In the genomic region with DNA sequence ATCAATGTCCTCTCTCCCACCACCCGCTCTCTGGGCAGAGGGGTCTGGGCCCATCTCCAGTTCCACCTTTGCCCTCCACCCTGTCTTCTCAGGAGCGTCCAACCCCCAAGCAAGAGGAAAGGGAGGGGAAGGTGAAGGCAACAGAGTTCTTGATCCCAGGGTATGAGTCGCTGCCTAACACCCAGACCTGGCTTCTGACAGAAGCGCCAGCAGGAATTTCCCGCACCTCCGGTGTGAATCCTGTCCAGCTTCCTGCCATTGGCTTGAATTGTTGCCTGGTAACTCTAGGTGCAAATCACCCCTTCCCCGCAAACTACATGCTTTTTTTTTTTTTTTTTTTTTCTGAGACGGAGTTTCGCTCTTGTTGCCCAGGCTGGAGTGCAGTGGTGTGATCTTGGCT, we compare ENCODE assay signal across 17 cellular contexts.
A peak's percentile ranks its signal among the peaks of the same experiment; 100 is the strongest.
DNase-seq lines count a peak whose midpoint lies in the region; ATAC-seq and TF ChIP-seq lines count a peak whose summit lies in the region.
"Had no signal": no experiment of that assay in that cellular context is flagged by ENCODE, and none has a peak within 500 bp of the region (broad histone marks: within the 10 kb centered on the region; RNA-seq: fewer than 3 reads in every experiment).

No MANE protein-coding gene starts in this region.

- H3K36me3 Mint-ChIP-seq in natural killer cell treated with Interleukin-12 subunit alpha and Interleukin-12 subunit beta and Interleukin-15 and Interleukin-18, amount 100 ng/mL, for 72 hours = no peaks in the 10 kb centered on the region
- H3K36me3 Mint-ChIP-seq in natural killer cell = no peaks in the 10 kb centered on the region
- no peaks in the 10 kb centered on the region for H3K36me3 Mint-ChIP-seq in WTC11
- H3K36me3 Mint-ChIP-seq: activated naive CD8-positive, alpha-beta T cell; CD8-positive, alpha-beta T cell had no signal

- CTCF ChIA-PET in WTC11 (lab: Charles Lee) = interaction anchor here (0.7 to 1.5 kb wide), 2 partner anchors 88 to 198 kb away, joined by 3 to 4 read pairs; no protein-coding TSS in a partner anchor

- H3K27me3 Mint-ChIP-seq in natural killer cell treated with Interleukin-12 subunit alpha and Interleukin-12 subunit beta and Interleukin-15 and Interleukin-18, amount 100 ng/mL, for 72 hours = peaks cover 32 to 42% of the 10 kb centered on the region in 2 donors
- H3K27me3 Mint-ChIP-seq in natural killer cell (ENCODE audit: low read depth in 2 of 2) (peaks cover 32 to 38% of the 10 kb centered on the region in 2 donors), WTC11 (ENCODE audit: low read depth) (peaks cover 51% of the 10 kb centered on the region)
- H3K27me3 Mint-ChIP-seq: activated naive CD8-positive, alpha-beta T cell had no signal

- H3K4me3 Mint-ChIP-seq in natural killer cell treated with Interleukin-12 subunit alpha and Interleukin-12 subunit beta and Interleukin-15 and Interleukin-18, amount 100 ng/mL, for 72 hours = no peak overlapping the region
- no peak overlapping the region for H3K4me3 Mint-ChIP-seq in natural killer cell
- no peak overlapping the region for H3K4me3 Mint-ChIP-seq in WTC11
- H3K4me3 Mint-ChIP-seq: activated naive CD8-positive, alpha-beta T cell; CD8-positive, alpha-beta T cell; stimulated activated effector memory CD8-positive, alpha-beta T cell treated with anti-CD3 and anti-CD28 coated beads, Interleukin-12 subunit alpha, Interleukin-12 subunit beta, amount 100 ng/mL, for 72 hours had no signal

- no peak for TF ChIP-seq CTCF in natural killer cell (IDR thresholded peaks at IDR 0.05)
- no peak for TF ChIP-seq CTCF in WTC11 (IDR thresholded peaks at IDR 0.05)

- peak; percentile 6 for DNase-seq in natural killer cell treated with Interleukin-12 subunit alpha and Interleukin-12 subunit beta and Interleukin-15 and Interleukin-18, amount 100 ng/mL, for 72 hours (ENCODE audit: low spot score)
- no peak for DNase-seq in natural killer cell
- peak; percentile 48 for DNase-seq in glomerular visceral epithelial cell (ENCODE audit: extremely low spot score)
- peak; percentile 69 for DNase-seq in posterior vena cava (ENCODE audit: low spot score)
- DNase-seq in WTC11 (ENCODE audit: low spot score) = no peak
- no peak for DNase-seq in ACHN
- DNase-seq in epidermal melanocyte (ENCODE audit: insufficient read length, low spot score) = no peak
- DNase-seq in NCI-H774 (lab: John Stamatoyannopoulos, UW) = no peak
- DNase-seq: activated CD4-positive, alpha-beta T cell treated with anti-CD3 and anti-CD28 coated beads, Interleukin-2, amount 50 U/mL, for 4 hours; CD8-positive, alpha-beta T cell; DND-41; NCI-H1092 treated with DMSO at 0.1 percent for 48 hours; NCI-H2107; NCI-H69 had no signal

- H3K9me3 Mint-ChIP-seq in natural killer cell treated with Interleukin-12 subunit alpha and Interleukin-12 subunit beta and Interleukin-15 and Interleukin-18, amount 100 ng/mL, for 72 hours = no peaks in the 10 kb centered on the region
- no peaks in the 10 kb centered on the region for H3K9me3 Mint-ChIP-seq in natural killer cell
- peaks cover 8% of the 10 kb centered on the region for H3K9me3 Mint-ChIP-seq in WTC11
- H3K9me3 Mint-ChIP-seq: CD8-positive, alpha-beta T cell; stimulated activated effector memory CD8-positive, alpha-beta T cell treated with anti-CD3 and anti-CD28 coated beads, Interleukin-12 subunit alpha, Interleukin-12 subunit beta, amount 100 ng/mL, for 72 hours had no signal

- intact Hi-C loops in natural killer cell (cut with micrococcal nuclease) = no loop called here
- intact Hi-C loops in posterior vena cava (cut with DNase I) = no loop called here

- in situ Hi-C loops in ACHN (cut with HindIII; ENCODE audit: low pct_ligation_motif_present, low pct_unique_long_range_greater_than_20kb, low sequenced_read_pairs) = no loop called here

- POLR2A ChIA-PET in WTC11 (lab: Charles Lee) = no interaction called here

- H3K27ac Mint-ChIP-seq in natural killer cell treated with Interleukin-12 subunit alpha and Interleukin-12 subunit beta and Interleukin-15 and Interleukin-18, amount 100 ng/mL, for 72 hours = peak overlapping the region in 1 of 2 donors; percentile 21
- H3K27ac Mint-ChIP-seq in natural killer cell (no peak overlapping the region), WTC11 (no peak overlapping the region)
- H3K27ac Mint-ChIP-seq: CD8-positive, alpha-beta T cell; stimulated activated effector memory CD8-positive, alpha-beta T cell treated with anti-CD3 and anti-CD28 coated beads, Interleukin-12 subunit alpha, Interleukin-12 subunit beta, amount 100 ng/mL, for 72 hours had no signal

- ATAC-seq in natural killer cell treated with Interleukin-12 subunit alpha and Interleukin-12 subunit beta and Interleukin-15 and Interleukin-18, amount 100 ng/mL, for 72 hours = no peak
- ATAC-seq in natural killer cell (no peak), WTC11 (no peak)
- ATAC-seq: CD8-positive, alpha-beta T cell; SK-N-SH treated with all-trans-retinoic acid at 6 μM for 48 hours; stimulated activated effector memory CD8-positive, alpha-beta T cell treated with anti-CD3 and anti-CD28 coated beads, Interleukin-12 subunit alpha, Interleukin-12 subunit beta, amount 100 ng/mL, for 72 hours had no signal

- H3K4me1 Mint-ChIP-seq in natural killer cell treated with Interleukin-12 subunit alpha and Interleukin-12 subunit beta and Interleukin-15 and Interleukin-18, amount 100 ng/mL, for 72 hours (ENCODE audit: low read depth in 2 of 2) = peaks cover 12 to 20% of the 10 kb centered on the region in 2 donors
- peaks cover 11 to 18% of the 10 kb centered on the region in 2 donors for H3K4me1 Mint-ChIP-seq in natural killer cell
- H3K4me1 Mint-ChIP-seq in WTC11 = peaks cover 34% of the 10 kb centered on the region

TF ChIP-seq in WTC11, 78 proteins besides CTCF, POLR2A, EP300 and RAD21 (continues in another document):
- no peak for TF ChIP-seq TCF7 (CRISPR knock-in tag; IDR thresholded peaks at IDR 0.05; ENCODE audit: low read depth)
- TF ChIP-seq FOXP1 (CRISPR knock-in tag; IDR thresholded peaks at IDR 0.05; ENCODE audit: borderline replicate concordance) = no peak
- TF ChIP-seq, protein P1, sequence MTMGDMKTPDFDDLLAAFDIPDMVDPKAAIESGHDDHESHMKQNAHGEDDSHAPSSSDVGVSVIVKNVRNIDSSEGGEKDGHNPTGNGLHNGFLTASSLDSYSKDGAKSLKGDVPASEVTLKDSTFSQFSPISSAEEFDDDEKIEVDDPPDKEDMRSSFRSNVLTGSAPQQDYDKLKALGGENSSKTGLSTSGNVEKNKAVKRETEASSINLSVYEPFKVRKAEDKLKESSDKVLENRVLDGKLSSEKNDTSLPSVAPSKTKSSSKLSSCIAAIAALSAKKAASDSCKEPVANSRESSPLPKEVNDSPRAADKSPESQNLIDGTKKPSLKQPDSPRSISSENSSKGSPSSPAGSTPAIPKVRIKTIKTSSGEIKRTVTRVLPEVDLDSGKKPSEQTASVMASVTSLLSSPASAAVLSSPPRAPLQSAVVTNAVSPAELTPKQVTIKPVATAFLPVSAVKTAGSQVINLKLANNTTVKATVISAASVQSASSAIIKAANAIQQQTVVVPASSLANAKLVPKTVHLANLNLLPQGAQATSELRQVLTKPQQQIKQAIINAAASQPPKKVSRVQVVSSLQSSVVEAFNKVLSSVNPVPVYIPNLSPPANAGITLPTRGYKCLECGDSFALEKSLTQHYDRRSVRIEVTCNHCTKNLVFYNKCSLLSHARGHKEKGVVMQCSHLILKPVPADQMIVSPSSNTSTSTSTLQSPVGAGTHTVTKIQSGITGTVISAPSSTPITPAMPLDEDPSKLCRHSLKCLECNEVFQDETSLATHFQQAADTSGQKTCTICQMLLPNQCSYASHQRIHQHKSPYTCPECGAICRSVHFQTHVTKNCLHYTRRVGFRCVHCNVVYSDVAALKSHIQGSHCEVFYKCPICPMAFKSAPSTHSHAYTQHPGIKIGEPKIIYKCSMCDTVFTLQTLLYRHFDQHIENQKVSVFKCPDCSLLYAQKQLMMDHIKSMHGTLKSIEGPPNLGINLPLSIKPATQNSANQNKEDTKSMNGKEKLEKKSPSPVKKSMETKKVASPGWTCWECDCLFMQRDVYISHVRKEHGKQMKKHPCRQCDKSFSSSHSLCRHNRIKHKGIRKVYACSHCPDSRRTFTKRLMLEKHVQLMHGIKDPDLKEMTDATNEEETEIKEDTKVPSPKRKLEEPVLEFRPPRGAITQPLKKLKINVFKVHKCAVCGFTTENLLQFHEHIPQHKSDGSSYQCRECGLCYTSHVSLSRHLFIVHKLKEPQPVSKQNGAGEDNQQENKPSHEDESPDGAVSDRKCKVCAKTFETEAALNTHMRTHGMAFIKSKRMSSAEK (CRISPR knock-in tag; IDR thresholded peaks at IDR 0.05; ENCODE audit: borderline replicate concordance) = no peak
- no peak for TF ChIP-seq NR2C2 (CRISPR knock-in tag; IDR thresholded peaks at IDR 0.05)
- TF ChIP-seq, protein P2, sequence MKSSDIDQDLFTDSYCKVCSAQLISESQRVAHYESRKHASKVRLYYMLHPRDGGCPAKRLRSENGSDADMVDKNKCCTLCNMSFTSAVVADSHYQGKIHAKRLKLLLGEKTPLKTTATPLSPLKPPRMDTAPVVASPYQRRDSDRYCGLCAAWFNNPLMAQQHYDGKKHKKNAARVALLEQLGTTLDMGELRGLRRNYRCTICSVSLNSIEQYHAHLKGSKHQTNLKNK (CRISPR knock-in tag; IDR thresholded peaks at IDR 0.05) = no peak
- TF ChIP-seq NFATC4 (CRISPR knock-in tag; IDR thresholded peaks at IDR 0.05) = no peak
- TF ChIP-seq IRF2 (CRISPR knock-in tag; IDR thresholded peaks at IDR 0.05; ENCODE audit: borderline replicate concordance, low read depth) = no peak
- TF ChIP-seq CBFB (CRISPR knock-in tag; IDR thresholded peaks at IDR 0.05; ENCODE audit: low read depth) = no peak
- no peak for TF ChIP-seq ZNF423 (CRISPR knock-in tag; IDR thresholded peaks at IDR 0.05)
- TF ChIP-seq ZNF138 (CRISPR knock-in tag; conservative IDR thresholded peaks at IDR 0.05) = no peak
- no peak for TF ChIP-seq SMAD4 (CRISPR knock-in tag; IDR thresholded peaks at IDR 0.05)
- TF ChIP-seq, protein P3, sequence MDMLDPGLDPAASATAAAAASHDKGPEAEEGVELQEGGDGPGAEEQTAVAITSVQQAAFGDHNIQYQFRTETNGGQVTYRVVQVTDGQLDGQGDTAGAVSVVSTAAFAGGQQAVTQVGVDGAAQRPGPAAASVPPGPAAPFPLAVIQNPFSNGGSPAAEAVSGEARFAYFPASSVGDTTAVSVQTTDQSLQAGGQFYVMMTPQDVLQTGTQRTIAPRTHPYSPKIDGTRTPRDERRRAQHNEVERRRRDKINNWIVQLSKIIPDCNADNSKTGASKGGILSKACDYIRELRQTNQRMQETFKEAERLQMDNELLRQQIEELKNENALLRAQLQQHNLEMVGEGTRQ (CRISPR knock-in tag; IDR thresholded peaks at IDR 0.05) = no peak
- no peak for TF ChIP-seq NR1H2 (CRISPR knock-in tag; IDR thresholded peaks at IDR 0.05)
- no peak for TF ChIP-seq SMAD3 (CRISPR knock-in tag; IDR thresholded peaks at IDR 0.05; ENCODE audit: borderline replicate concordance)

Comparison
In these comparisons a context has a peak if more than half of its experiments do, and no peak if none do; other contexts are left out.
1. DNase-seq: peak in natural killer cell treated with Interleukin-12 subunit alpha and Interleukin-12 subunit beta and Interleukin-15 and Interleukin-18, amount 100 ng/mL, for 72 hours (single experiment), glomerular visceral epithelial cell (single experiment) and posterior vena cava (single experiment); none in natural killer cell (single experiment), WTC11 (single experiment), ACHN (single experiment), epidermal melanocyte (single experiment) and NCI-H774 (single experiment).